In genomic region chr18:32380559-32380958, GRCh38 we compare ENCODE assay signal across 19 cellular contexts.
DNase-seq lines count a peak whose midpoint lies in the region; ATAC-seq, FAIRE-seq and TF ChIP-seq lines count a peak whose summit lies in the region.
"Had no signal": no experiment of that assay in that cellular context is flagged by ENCODE, and none has a peak within 500 bp of the region (broad histone marks: within the 10 kb centered on the region; RNA-seq: fewer than 3 reads in every experiment).

No MANE protein-coding gene starts in this region.

- H2BK120ac ChIP-seq in mesendoderm (ENCODE audit: low read depth, low read length), result no peak overlapping the region

- H3K4me3 ChIP-seq in DOHH2 (ENCODE audit: low read length) (no peak overlapping the region), GM12878 (no peak overlapping the region), mesendoderm (ENCODE audit: low read length) (no peak overlapping the region), colonic mucosa (no peak overlapping the region)
- H3K4me3 ChIP-seq: dorsolateral prefrontal cortex had no signal

- H3K9ac ChIP-seq in GM12878 (ENCODE audit: control insufficient read depth, insufficient read depth, low read length) (no peak overlapping the region), mesendoderm (ENCODE audit: low read length) (no peak overlapping the region), colonic mucosa (ENCODE audit: low read depth in 2 of 2, low read length in 2 of 2) (no peak overlapping the region)

- H3K79me2 ChIP-seq in DOHH2 (ENCODE audit: control insufficient read depth, low read length), result no peaks in the 10 kb centered on the region
- H3K79me2 ChIP-seq in GM12878 (ENCODE audit: control insufficient read depth, insufficient read depth, low read length), result no peaks in the 10 kb centered on the region
- H3K79me2 ChIP-seq in mesendoderm (ENCODE audit: control insufficient read depth, insufficient read depth, low read length), result no peaks in the 10 kb centered on the region

- H3K27ac ChIP-seq in DOHH2 (ENCODE audit: low read depth, low read length), result no peak overlapping the region
- no peak overlapping the region for H3K27ac ChIP-seq in GM12878 (ENCODE audit: control insufficient read depth, insufficient read depth)
- no peak overlapping the region for H3K27ac ChIP-seq in mesendoderm (ENCODE audit: low read depth, low read length)
- H3K27ac ChIP-seq in colonic mucosa, result no peak overlapping the region
- H3K27ac ChIP-seq: epithelial cell of prostate had no signal

- H3F3A ChIP-seq in DOHH2 (ENCODE audit: control insufficient read depth, insufficient read depth), result no peaks in the 10 kb centered on the region

- no peak for TF ChIP-seq POLR2A in GM12878 (IDR thresholded peaks at IDR 0.05; ENCODE audit: low read depth, low read length)

- no peak overlapping the region for H3K4ac ChIP-seq in mesendoderm (ENCODE audit: low read depth, low read length)

- no peaks in the 10 kb centered on the region for H3K27me3 ChIP-seq in DOHH2 (ENCODE audit: control insufficient read depth, low read length)
- H3K27me3 ChIP-seq in GM12878 (replicated peaks in 1 of 2; ENCODE audit: control insufficient read depth in 2 of 2, insufficient read depth in 2 of 2, low read length in 1 of 2), result no peaks in the 10 kb centered on the region
- H3K27me3 ChIP-seq in mesendoderm (ENCODE audit: insufficient read depth, low read length, poor library complexity), result no peaks in the 10 kb centered on the region
- H3K27me3 ChIP-seq in colonic mucosa, result no peaks in the 10 kb centered on the region
- H3K27me3 ChIP-seq: dorsolateral prefrontal cortex had no signal

- in situ Hi-C loops in GM12878 (cut with MboI), result no loop called here

- H3K79me1 ChIP-seq in mesendoderm (ENCODE audit: low read length), result no peaks in the 10 kb centered on the region

- H3K18ac ChIP-seq in mesendoderm (ENCODE audit: low read length), result no peak overlapping the region

- no peak overlapping the region for H2BK5ac ChIP-seq in mesendoderm (ENCODE audit: low read length)

- no peak overlapping the region for H4K8ac ChIP-seq in mesendoderm (ENCODE audit: low read depth, low read length)

- BruUV-seq in GM12878 (replicated peaks; lab: Mats Ljungman, UMichigan), result no TSS peak

- no peaks in the 10 kb centered on the region for H3K9me2 ChIP-seq in DOHH2 (replicated peaks; ENCODE audit: control insufficient read depth, low read length)

- CTCF ChIA-PET in GM12878 (lab: Yijun Ruan, JAX), result interaction anchor here (0.9 kb wide), 1 partner anchor 227 kb away, joined by 4 read pairs; no protein-coding TSS in a partner anchor

- peak; percentile 4 for DNase-seq in MV-4-11 (lab: John Stamatoyannopoulos, UW)
- DNase-seq in GM12878 (ENCODE audit: low read depth, low spot score), result no peak
- peak; percentile 31 for DNase-seq in mesendoderm
- DNase-seq in colonic mucosa, result no peak
- no peak for DNase-seq in H4 (ENCODE audit: low spot score)
- no peak for DNase-seq in stimulated activated CD4-positive, alpha-beta T cell treated with anti-CD3 and anti-CD28 coated beads, Interleukin-4, amount 100 ng/mL, for 24 hours
- DNase-seq: activated CD4-positive, alpha-beta T cell treated with anti-CD3 and anti-CD28 coated beads, Interleukin-2, amount 10 ng/mL, durations not matched to agents 7 days and 5 days; AML-193; dorsolateral prefrontal cortex; KG1; kidney; NCI-H1105 treated with DMSO at 0.1 percent for 48 hours; NCI-H510A treated with DMSO at 0.1 percent for 48 hours; SHP77; T-helper 1 cell had no signal

- TF ChIP-seq RAD21 in GM12878 (IDR thresholded peaks at IDR 0.05; ENCODE audit: insufficient read depth, low read depth, low read length), result 0 out of 2 replicates have a peak, but pooled peaks have one; percentile 1

- H3K4me2 ChIP-seq in DOHH2 (ENCODE audit: low read length) (no peak overlapping the region), GM12878 (ENCODE audit: control insufficient read depth, insufficient read depth) (no peak overlapping the region), mesendoderm (ENCODE audit: low read length) (no peak overlapping the region)

- H4K20me1 ChIP-seq in DOHH2 (ENCODE audit: control insufficient read depth, insufficient read depth, low read depth, low read length) (no peaks in the 10 kb centered on the region), GM12878 (ENCODE audit: control insufficient read depth, insufficient read depth) (no peaks in the 10 kb centered on the region)

- TF ChIP-seq CTCF in DOHH2 (IDR thresholded peaks at IDR 0.05; ENCODE audit: low read depth, low read length, poor library complexity, severe bottlenecking) (peak; percentile 22), GM12878 (IDR thresholded peaks at IDR 0.05 in 2 of 3, conservative IDR thresholded peaks at IDR 0.05 in 1 of 3; ENCODE audit: control insufficient read depth in 2 of 3, extremely low read depth in 1 of 3, insufficient read depth in 1 of 3, low read depth in 3 of 3, low read length in 3 of 3) (no peak), colonic mucosa (IDR thresholded peaks at IDR 0.05) (no peak)

- H3K9me3 ChIP-seq in DOHH2 (ENCODE audit: control insufficient read depth, insufficient read depth, low read length) (no peaks in the 10 kb centered on the region), GM12878 (replicated peaks; ENCODE audit: control insufficient read depth, insufficient read depth, low read length) (no peaks in the 10 kb centered on the region), colonic mucosa (no peaks in the 10 kb centered on the region)

- H2AFZ ChIP-seq in GM12878 (ENCODE audit: control insufficient read depth, low read depth, low read length), result no peak overlapping the region

- no peak overlapping the region for H4K5ac ChIP-seq in mesendoderm (ENCODE audit: low read length)

- RAD21 ChIA-PET in GM12878 (lab: Charles Lee; ENCODE audit: unreplicated experiment), result no interaction called here

- POLR2A ChIA-PET in GM12878 (lab: Charles Lee), result no interaction called here

- WGBS in GM12878 (ENCODE audit: insufficient coverage, insufficient replicate concordance, low lambda C conversion rate, missing lambda C conversion rate), result 0% methylated on average over 1 of the region's 1 CpG
- WGBS in mesendoderm (ENCODE audit: extremely low coverage, insufficient coverage, low lambda C conversion rate), result no CpG with 5 or more reads among the region's 1 CpG

- no peak overlapping the region for H3K56ac ChIP-seq in mesendoderm (ENCODE audit: low read length)

- no peaks in the 10 kb centered on the region for H3K4me1 ChIP-seq in DOHH2 (ENCODE audit: control insufficient read depth, low read length)
- no peaks in the 10 kb centered on the region for H3K4me1 ChIP-seq in GM12878 (ENCODE audit: control insufficient read depth, insufficient read depth, low read length)
- H3K4me1 ChIP-seq in mesendoderm (ENCODE audit: control insufficient read depth, low read depth, low read length), result no peaks in the 10 kb centered on the region
- H3K4me1 ChIP-seq in colonic mucosa, result no peaks in the 10 kb centered on the region

- H2AK5ac ChIP-seq in mesendoderm (ENCODE audit: low read length), result no peak overlapping the region

- no peak for ATAC-seq in GM12878
- ATAC-seq: activated T-helper 17 cell treated with anti-CD3 and anti-CD28 coated beads, Interleukin-2, amount 50 U/mL, for 72 hours had no signal

- FAIRE-seq in GM12878 (lab: Jason Lieb, UNC), result no peak
- FAIRE-seq: G401.6, kidney had no signal

- no peak overlapping the region for H2BK15ac ChIP-seq in mesendoderm (replicated peaks; ENCODE audit: low read depth)

- no peak for TF ChIP-seq EP300 in GM12878 (IDR thresholded peaks at IDR 0.05; ENCODE audit: borderline replicate concordance in 1 of 2, control insufficient read depth in 1 of 2, low read depth in 2 of 2, low read length in 2 of 2)

- H3K23ac ChIP-seq in mesendoderm (ENCODE audit: low read length), result no peak overlapping the region

- SMC1A ChIA-PET in GM12878 (lab: Charles Lee; ENCODE audit: uncharacterized antibody, unreplicated experiment), result no interaction called here

- intact Hi-C loops in GM12878 (cut with micrococcal nuclease; ENCODE audit: unreplicated experiment), result no loop called here
- intact Hi-C loops in colonic mucosa (cut with DNase I), result no loop called here

- H3K36me3 ChIP-seq in DOHH2 (ENCODE audit: control insufficient read depth, low read length) (no peaks in the 10 kb centered on the region), GM12878 (ENCODE audit: control insufficient read depth in 2 of 2, insufficient read depth in 2 of 2, low read length in 1 of 2) (no peaks in the 10 kb centered on the region), mesendoderm (ENCODE audit: control insufficient read depth, insufficient read depth, low read length) (no peaks in the 10 kb centered on the region), colonic mucosa (no peaks in the 10 kb centered on the region)

TF ChIP-seq in GM12878, 131 proteins besides CTCF, POLR2A, EP300 and RAD21 (continues in another document):
- TF ChIP-seq REST (IDR thresholded peaks at IDR 0.05; ENCODE audit: low read depth, low read length), result no peak

Comparison
In these comparisons a context has a peak if more than half of its experiments do, and no peak if none do; other contexts are left out.
1. DNase-seq: peak in MV-4-11 (single experiment) and mesendoderm (single experiment); none in GM12878 (single experiment), colonic mucosa (single experiment), H4 (single experiment) and stimulated activated CD4-positive, alpha-beta T cell treated with anti-CD3 and anti-CD28 coated beads, Interleukin-4, amount 100 ng/mL, for 24 hours (single experiment).